10 cellular contexts compared by ENCODE assay signal in the genomic region with DNA sequence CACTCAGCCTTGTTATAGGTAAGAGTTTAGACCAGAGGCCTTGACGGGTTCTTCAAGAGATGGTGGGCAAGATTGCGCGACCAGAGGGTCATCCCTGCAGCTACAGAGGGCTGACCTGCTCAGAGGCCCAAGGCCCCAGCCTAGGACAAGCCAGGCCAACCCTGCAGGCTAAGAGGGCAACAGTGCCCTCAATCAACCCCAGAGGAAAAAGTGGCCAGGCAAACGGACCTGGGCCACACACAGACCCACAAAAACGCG. TPM values are rescaled to one million over a fixed set of nuclear protein-coding genes. Genes with fewer than 3 reads are reported as not detected.
DNase-seq lines count a peak whose midpoint lies in the region; ATAC-seq and TF ChIP-seq lines count a peak whose summit lies in the region.
"Had no signal": no experiment of that assay in that cellular context is flagged by ENCODE, and none has a peak within 500 bp of the region (broad histone marks: within the 10 kb centered on the region; RNA-seq: fewer than 3 reads in every experiment).

No MANE protein-coding gene starts in this region.

- H3K27me3 Mint-ChIP-seq in effector memory CD8-positive, alpha-beta T cell: no peaks in the 10 kb centered on the region
- peaks cover 18% of the 10 kb centered on the region for H3K27me3 Mint-ChIP-seq in neural progenitor cell (ENCODE audit: insufficient read depth, low read depth)

- H2AFZ ChIP-seq in PC-3 (ENCODE audit: low read length) (no peak overlapping the region), neural progenitor cell (replicated peaks) (no peak overlapping the region)

- H3K9ac ChIP-seq in PC-3 (ENCODE audit: low read length) (peak overlapping the region; percentile 89), neural progenitor cell (peak overlapping the region; percentile 13)

- peaks cover 37 to 48% of the 10 kb centered on the region in 2 donors for H3K4me1 Mint-ChIP-seq in effector memory CD8-positive, alpha-beta T cell (ENCODE audit: low read depth in 2 of 2)
- H3K4me1 Mint-ChIP-seq in neural progenitor cell: peaks cover 57% of the 10 kb centered on the region

- peak overlapping the region; percentile 94 to 97 for H3K27ac Mint-ChIP-seq in effector memory CD8-positive, alpha-beta T cell
- peak overlapping the region; percentile 97 for H3K27ac Mint-ChIP-seq in neural progenitor cell

- H3K4me2 ChIP-seq in PC-3 (ENCODE audit: low read length) (peak overlapping the region; percentile 94), neural progenitor cell (peak overlapping the region; percentile 95)

- no peaks in the 10 kb centered on the region for H3K9me2 ChIP-seq in PC-3 (replicated peaks; ENCODE audit: low read length)

- H3K9me3 ChIP-seq in PC-3 (ENCODE audit: low read length): no peaks in the 10 kb centered on the region
- peaks cover 7% of the 10 kb centered on the region for H3K9me3 ChIP-seq in neural progenitor cell (ENCODE audit: low read depth)
- H3K9me3 ChIP-seq: mucosa of descending colon had no signal

- TF ChIP-seq CTCF in BJ (IDR thresholded peaks at IDR 0.05; ENCODE audit: insufficient read depth, low read depth, low read length) (no peak), PC-3 (conservative IDR thresholded peaks at IDR 0.05; ENCODE audit: low read depth, low read length) (no peak), neural progenitor cell (IDR thresholded peaks at IDR 0.05) (no peak), GM20000 (IDR thresholded peaks at IDR 0.05; ENCODE audit: extremely low read depth, missing control alignments) (no peak)

- no peak for ATAC-seq in PC-3
- ATAC-seq in effector memory CD8-positive, alpha-beta T cell (replicated peaks): no peak
- no peak for ATAC-seq in HG02981 (IDR thresholded peaks at IDR 0.05; ENCODE audit: unreplicated experiment)

- H3K36me3 Mint-ChIP-seq in effector memory CD8-positive, alpha-beta T cell (ENCODE audit: insufficient read depth): peaks cover 37% of the 10 kb centered on the region
- H3K36me3 Mint-ChIP-seq in neural progenitor cell: peaks cover 25% of the 10 kb centered on the region

- peaks cover 7% of the 10 kb centered on the region; the same call in 1 of the 2 replicates for H4K20me1 ChIP-seq in PC-3 (ENCODE audit: low read length)
- peaks cover 4% of the 10 kb centered on the region for H4K20me1 ChIP-seq in neural progenitor cell (ENCODE audit: low read depth)

- no peaks in the 10 kb centered on the region for H3K9me3 Mint-ChIP-seq in effector memory CD8-positive, alpha-beta T cell
- H3K9me3 Mint-ChIP-seq in neural progenitor cell: no peaks in the 10 kb centered on the region

- CTCF ChIA-PET in BJ (lab: Yijun Ruan, JAX): no interaction called here
- CTCF ChIA-PET in PC-3 (lab: Charles Lee): no interaction called here

- H3F3A ChIP-seq in PC-3 (ENCODE audit: low read length, unreplicated experiment) (peaks cover 20% of the 10 kb centered on the region), neural progenitor cell (ENCODE audit: low read depth) (peaks cover 27% of the 10 kb centered on the region)

- intact Hi-C loops in PC-3 (cut with micrococcal nuclease): loop anchor here (5.0 kb wide), 2 partner anchors 124 to 294 kb away; a partner anchor contains a TSS

- DNase-seq in BJ (ENCODE audit: low read depth) (no peak), PC-3 (no peak), neural progenitor cell (ENCODE audit: low spot score) (peak; percentile 24), RKO (ENCODE audit: low spot score) (no peak), DMS53 (lab: John Stamatoyannopoulos, UW) (no peak), GM20000 (ENCODE audit: low spot score) (no peak)
- DNase-seq in effector memory CD8-positive, alpha-beta T cell: no peak

- peak overlapping the region; percentile 86 to 94 for H3K4me3 Mint-ChIP-seq in effector memory CD8-positive, alpha-beta T cell
- H3K4me3 Mint-ChIP-seq in neural progenitor cell: peak overlapping the region; percentile 97

- peak overlapping the region; percentile 88 for H3K27ac ChIP-seq in PC-3 (ENCODE audit: low read length)
- no peak overlapping the region for H3K27ac ChIP-seq in neural progenitor cell

- H3K27me3 ChIP-seq in BJ (ENCODE audit: control insufficient read depth, insufficient read depth, low read length) (no peaks in the 10 kb centered on the region), PC-3 (ENCODE audit: low read length) (no peaks in the 10 kb centered on the region), neural progenitor cell (no peaks in the 10 kb centered on the region)

- H3K4me3 ChIP-seq in BJ (ENCODE audit: low read depth, low read length): peak overlapping the region; percentile 85
- H3K4me3 ChIP-seq in PC-3 (ENCODE audit: low read length): peak overlapping the region; percentile 82
- peak overlapping the region; percentile 61 for H3K4me3 ChIP-seq in neural progenitor cell

- H3K4me1 ChIP-seq in PC-3 (ENCODE audit: insufficient read depth, low read length) (peaks cover 29% of the 10 kb centered on the region), neural progenitor cell (peaks cover 25% of the 10 kb centered on the region)

- POLR2A ChIA-PET in BJ (lab: Charles Lee) (no interaction called here), PC-3 (lab: Charles Lee; ENCODE audit: unreplicated experiment) (no interaction called here)

- H3K79me2 ChIP-seq in PC-3 (ENCODE audit: low read length): peaks cover 57% of the 10 kb centered on the region
- peaks cover 47% of the 10 kb centered on the region for H3K79me2 ChIP-seq in neural progenitor cell (ENCODE audit: low read depth)

- BruUV-seq in PC-3 (replicated peaks; lab: Mats Ljungman, UMichigan): no TSS peak

- H3K36me3 ChIP-seq in BJ (ENCODE audit: control insufficient read depth, insufficient read depth, low read length) (no peaks in the 10 kb centered on the region; the same call in 1 of the 2 replicates), PC-3 (ENCODE audit: low read depth, low read length) (peaks cover 15% of the 10 kb centered on the region), neural progenitor cell (no peaks in the 10 kb centered on the region)

RNA-seq across cellular contexts. Expression of a gene that starts 1.3 kb away (rescaled TPM):
- polyA plus RNA-seq in BJ (2011; rRNA removed): 40.6 and 52.3 TPM in 2 replicates
- polyA minus RNA-seq in BJ (2011; rRNA and poly(A)+ RNA removed): 39.1 and 47.4 TPM in 2 replicates
- total RNA-seq in PC-3 (2014; rRNA removed) (17.2 and 24.2 TPM in 2 replicates), neural progenitor cell (ENCODE audit: low replicate concordance) (8.4 and 10.2 TPM in 2 replicates)

RNA-seq across cellular contexts. Expression of a gene that starts 23.8 kb away (rescaled TPM):
- polyA plus RNA-seq in BJ (2011; rRNA removed): not detected in 2 replicates
- not detected in 2 replicates for polyA minus RNA-seq in BJ (2011; rRNA and poly(A)+ RNA removed)
- total RNA-seq in PC-3 (2014; rRNA removed) (not detected in 2 replicates), neural progenitor cell (ENCODE audit: low replicate concordance) (not detected in 2 replicates)
- total RNA-seq: RPMI7951 had no signal
